In genomic region chr15:60800729-60801072, GRCh38 we compare ENCODE assay signal across 19 cellular contexts.
DNase-seq lines count a peak whose midpoint lies in the region; ATAC-seq and TF ChIP-seq lines count a peak whose summit lies in the region.
"Had no signal": no experiment of that assay in that cellular context is flagged by ENCODE, and none has a peak within 500 bp of the region (broad histone marks: within the 10 kb centered on the region; RNA-seq: fewer than 3 reads in every experiment).

No MANE protein-coding gene starts in this region.

- peaks cover 0 to 26% (median 5%) of the 10 kb centered on the region in 4 donors for H3K4me1 ChIP-seq in right lobe of liver
- H3K4me1 ChIP-seq in subcutaneous abdominal adipose tissue (ENCODE audit: control insufficient read depth in 5 of 5, insufficient read depth in 5 of 5, low read length in 5 of 5), result peaks cover 2 to 25% (median 11%) of the 10 kb centered on the region in 5 donors

- H3K36me3 ChIP-seq in right lobe of liver (no peaks in the 10 kb centered on the region), subcutaneous abdominal adipose tissue (ENCODE audit: control insufficient read depth in 5 of 5, insufficient read depth in 5 of 5, low read length in 5 of 5) (no peaks in the 10 kb centered on the region)
- H3K36me3 ChIP-seq: SJCRH30 had no signal

- peak overlapping the region in 2 of 3 donors; percentile 50 to 73 for H3K27ac ChIP-seq in right lobe of liver
- H3K27ac ChIP-seq in subcutaneous abdominal adipose tissue (ENCODE audit: low read depth, low read length), result peak overlapping the region; percentile 58
- H3K27ac ChIP-seq: SJCRH30 had no signal

- H3K27ac Mint-ChIP-seq in activated T-cell treated with anti-CD3 and anti-CD28 coated beads, Interleukin-2, amount 50 U/mL, for 72 hours, result no peak overlapping the region
- H3K27ac Mint-ChIP-seq in activated naive CD8-positive, alpha-beta T cell, result peak overlapping the region; percentile 93
- H3K27ac Mint-ChIP-seq: CD14-positive monocyte, naive B cell, type B pancreatic cell had no signal

- H3K27me3 ChIP-seq in right lobe of liver (no peaks in the 10 kb centered on the region), subcutaneous abdominal adipose tissue (ENCODE audit: control insufficient read depth in 5 of 5, insufficient read depth in 4 of 5, low read length in 5 of 5) (no peaks in the 10 kb centered on the region)
- H3K27me3 ChIP-seq: SJCRH30 had no signal

- H3K4me3 ChIP-seq in right lobe of liver, result no peak overlapping the region
- H3K4me3 ChIP-seq in subcutaneous abdominal adipose tissue (ENCODE audit: low read depth in 1 of 5, low read length in 5 of 5), result no peak overlapping the region
- H3K4me3 ChIP-seq: SJCRH30 had no signal

- no peak for ATAC-seq in activated T-cell treated with anti-CD3 and anti-CD28 coated beads, Interleukin-2, amount 50 U/mL, for 72 hours (replicated peaks in 1 of 2)
- ATAC-seq in right lobe of liver, result peak; percentile 75 to 91 (median 88)

- WGBS in right lobe of liver (ENCODE audit: insufficient coverage, low coverage, low lambda C conversion rate, missing lambda C conversion rate), result 39% methylated on average over 5 of the region's 5 CpGs

- no peak overlapping the region for H3K9ac ChIP-seq in subcutaneous abdominal adipose tissue (ENCODE audit: low read length in 5 of 5)

- peaks cover 23% of the 10 kb centered on the region for H3K27me3 Mint-ChIP-seq in activated T-cell treated with anti-CD3 and anti-CD28 coated beads, Interleukin-2, amount 50 U/mL, for 72 hours (ENCODE audit: low read depth)
- no peaks in the 10 kb centered on the region for H3K27me3 Mint-ChIP-seq in activated naive CD8-positive, alpha-beta T cell

- intact Hi-C loops in right lobe of liver (cut with DNase I), result no loop called here

- DNase-seq in activated T-cell treated with anti-CD3 and anti-CD28 coated beads, Interleukin-2, amount 50 U/mL, for 72 hours, result no peak
- DNase-seq in activated T-cell treated with anti-CD3 and anti-CD28 coated beads for 4 hours, result no peak
- peak; percentile 34 to 73 (median 68) for DNase-seq in right lobe of liver
- no peak for DNase-seq in GM03348 (ENCODE audit: low spot score)
- DNase-seq in medulla oblongata (ENCODE audit: extremely low spot score), result no peak
- DNase-seq in SHP77 (lab: John Stamatoyannopoulos, UW), result no peak
- DNase-seq: amygdala; DMS79; effector CD4-positive, alpha-beta T cell; GOT3; naive B cell; NCI-H1436 treated with DMSO at 0.1 percent for 48 hours; NCI-H82; SJCRH30; T-helper 9 cell had no signal

- H3K4me3 Mint-ChIP-seq in activated T-cell treated with anti-CD3 and anti-CD28 coated beads, Interleukin-2, amount 50 U/mL, for 72 hours, result peak overlapping the region; percentile 63 to 78
- H3K4me3 Mint-ChIP-seq in activated naive CD8-positive, alpha-beta T cell, result peak overlapping the region; percentile 71
- H3K4me3 Mint-ChIP-seq: CD14-positive monocyte, naive B cell, type B pancreatic cell had no signal

- peaks cover 73% of the 10 kb centered on the region for H3K4me1 Mint-ChIP-seq in activated T-cell treated with anti-CD3 and anti-CD28 coated beads, Interleukin-2, amount 50 U/mL, for 72 hours (ENCODE audit: low read depth)
- peaks cover 57% of the 10 kb centered on the region for H3K4me1 Mint-ChIP-seq in activated naive CD8-positive, alpha-beta T cell (ENCODE audit: low read depth)
- H3K4me1 Mint-ChIP-seq: CD14-positive monocyte, naive B cell had no signal

- no peaks in the 10 kb centered on the region for H3K9me3 ChIP-seq in right lobe of liver
- H3K9me3 ChIP-seq in subcutaneous abdominal adipose tissue (ENCODE audit: control insufficient read depth in 5 of 5, low read length in 5 of 5), result no peaks in the 10 kb centered on the region
- H3K9me3 ChIP-seq: SJCRH30 had no signal

- no peak for TF ChIP-seq POLR2A in right lobe of liver (IDR thresholded peaks at IDR 0.05)

- H3K9me3 Mint-ChIP-seq in activated T-cell treated with anti-CD3 and anti-CD28 coated beads, Interleukin-2, amount 50 U/mL, for 72 hours, result no peaks in the 10 kb centered on the region
- no peaks in the 10 kb centered on the region for H3K9me3 Mint-ChIP-seq in activated naive CD8-positive, alpha-beta T cell (ENCODE audit: low read depth)

- peaks cover 0 to 3% of the 10 kb centered on the region in 2 donors for H3K36me3 Mint-ChIP-seq in activated T-cell treated with anti-CD3 and anti-CD28 coated beads, Interleukin-2, amount 50 U/mL, for 72 hours (ENCODE audit: insufficient read depth in 2 of 2)
- no peaks in the 10 kb centered on the region for H3K36me3 Mint-ChIP-seq in activated naive CD8-positive, alpha-beta T cell
- H3K36me3 Mint-ChIP-seq: CD14-positive monocyte, naive B cell, type B pancreatic cell had no signal

- TF ChIP-seq CTCF in right lobe of liver (IDR thresholded peaks at IDR 0.05), result no peak

Comparison
In these comparisons a context has a peak if more than half of its experiments do, and no peak if none do; other contexts are left out.
1. ATAC-seq: peak in right lobe of liver (4 of 4); none in activated T-cell treated with anti-CD3 and anti-CD28 coated beads, Interleukin-2, amount 50 U/mL, for 72 hours (0 of 2).
2. DNase-seq: peak in right lobe of liver (3 of 3); none in activated T-cell treated with anti-CD3 and anti-CD28 coated beads, Interleukin-2, amount 50 U/mL, for 72 hours (0 of 2), activated T-cell treated with anti-CD3 and anti-CD28 coated beads for 4 hours (single experiment), GM03348 (single experiment), medulla oblongata (single experiment) and SHP77 (0 of 2).